1 cellular context compared by ENCODE assay signal in the genomic region with DNA sequence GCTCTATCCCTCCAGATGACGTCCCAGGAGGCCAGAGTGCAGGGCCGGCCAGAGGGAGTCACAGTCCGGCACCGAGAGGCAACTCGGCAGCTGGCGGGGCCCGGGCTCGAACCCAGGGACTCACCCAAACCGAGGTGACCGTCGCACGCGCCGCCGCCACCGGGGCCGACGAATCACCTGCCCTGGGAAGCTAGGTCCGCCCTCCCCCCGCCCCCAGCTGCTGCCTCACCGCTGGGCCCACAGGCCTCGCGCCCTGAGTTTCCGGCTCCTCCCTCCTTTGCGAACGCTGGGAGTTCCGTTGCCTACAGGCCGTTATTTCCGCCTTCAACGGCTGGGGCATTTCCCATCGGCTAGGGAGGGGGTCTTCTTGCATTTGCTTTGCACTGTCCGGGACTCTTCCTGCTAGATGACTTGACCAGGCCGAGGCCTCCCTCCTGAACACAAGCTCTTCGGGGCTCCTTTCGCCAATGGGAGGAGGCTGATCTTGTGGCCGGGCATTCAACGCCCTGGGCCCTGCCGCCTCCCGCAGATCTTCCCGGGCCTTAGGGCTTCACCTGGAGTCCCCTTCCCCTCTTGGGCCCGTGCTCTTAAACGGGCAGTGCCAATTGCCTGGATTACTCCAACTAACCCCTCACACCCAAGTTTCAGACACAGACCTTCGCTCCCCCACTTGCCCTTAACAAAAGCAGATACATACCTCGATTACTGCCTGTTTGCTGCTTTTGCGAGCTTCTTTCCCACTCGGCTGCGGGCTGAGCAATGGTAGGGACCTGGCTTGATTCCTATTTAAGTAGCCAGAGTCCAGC.
A peak's percentile ranks its signal among the peaks of the same experiment; 100 is the strongest.
TF ChIP-seq lines count a peak whose summit lies in the region.

A gene (minus strand): TSS at position 184 of the 806 bp plus-strand sequence. CDS start 4,674 bp downstream, outside the sequence.

TF ChIP-seq in K562, 482 proteins besides CTCF, POLR2A, EP300 and RAD21 (continued from another document):
- TF ChIP-seq, protein P1, sequence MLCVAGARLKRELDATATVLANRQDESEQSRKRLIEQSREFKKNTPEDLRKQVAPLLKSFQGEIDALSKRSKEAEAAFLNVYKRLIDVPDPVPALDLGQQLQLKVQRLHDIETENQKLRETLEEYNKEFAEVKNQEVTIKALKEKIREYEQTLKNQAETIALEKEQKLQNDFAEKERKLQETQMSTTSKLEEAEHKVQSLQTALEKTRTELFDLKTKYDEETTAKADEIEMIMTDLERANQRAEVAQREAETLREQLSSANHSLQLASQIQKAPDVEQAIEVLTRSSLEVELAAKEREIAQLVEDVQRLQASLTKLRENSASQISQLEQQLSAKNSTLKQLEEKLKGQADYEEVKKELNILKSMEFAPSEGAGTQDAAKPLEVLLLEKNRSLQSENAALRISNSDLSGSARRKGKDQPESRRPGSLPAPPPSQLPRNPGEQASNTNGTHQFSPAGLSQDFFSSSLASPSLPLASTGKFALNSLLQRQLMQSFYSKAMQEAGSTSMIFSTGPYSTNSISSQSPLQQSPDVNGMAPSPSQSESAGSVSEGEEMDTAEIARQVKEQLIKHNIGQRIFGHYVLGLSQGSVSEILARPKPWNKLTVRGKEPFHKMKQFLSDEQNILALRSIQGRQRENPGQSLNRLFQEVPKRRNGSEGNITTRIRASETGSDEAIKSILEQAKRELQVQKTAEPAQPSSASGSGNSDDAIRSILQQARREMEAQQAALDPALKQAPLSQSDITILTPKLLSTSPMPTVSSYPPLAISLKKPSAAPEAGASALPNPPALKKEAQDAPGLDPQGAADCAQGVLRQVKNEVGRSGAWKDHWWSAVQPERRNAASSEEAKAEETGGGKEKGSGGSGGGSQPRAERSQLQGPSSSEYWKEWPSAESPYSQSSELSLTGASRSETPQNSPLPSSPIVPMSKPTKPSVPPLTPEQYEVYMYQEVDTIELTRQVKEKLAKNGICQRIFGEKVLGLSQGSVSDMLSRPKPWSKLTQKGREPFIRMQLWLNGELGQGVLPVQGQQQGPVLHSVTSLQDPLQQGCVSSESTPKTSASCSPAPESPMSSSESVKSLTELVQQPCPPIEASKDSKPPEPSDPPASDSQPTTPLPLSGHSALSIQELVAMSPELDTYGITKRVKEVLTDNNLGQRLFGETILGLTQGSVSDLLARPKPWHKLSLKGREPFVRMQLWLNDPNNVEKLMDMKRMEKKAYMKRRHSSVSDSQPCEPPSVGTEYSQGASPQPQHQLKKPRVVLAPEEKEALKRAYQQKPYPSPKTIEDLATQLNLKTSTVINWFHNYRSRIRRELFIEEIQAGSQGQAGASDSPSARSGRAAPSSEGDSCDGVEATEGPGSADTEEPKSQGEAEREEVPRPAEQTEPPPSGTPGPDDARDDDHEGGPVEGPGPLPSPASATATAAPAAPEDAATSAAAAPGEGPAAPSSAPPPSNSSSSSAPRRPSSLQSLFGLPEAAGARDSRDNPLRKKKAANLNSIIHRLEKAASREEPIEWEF (CRISPR knock-in tag; IDR thresholded peaks at IDR 0.05), result no peak
- TF ChIP-seq ZC3H8 (IDR thresholded peaks at IDR 0.05) (peak; percentile 52; the same call in 1 of the 2 replicates), DPF2 (IDR thresholded peaks at IDR 0.05) (0 out of 2 replicates have a peak, but pooled peaks have one; percentile 29), PHF8 (IDR thresholded peaks at IDR 0.05; ENCODE audit: borderline replicate concordance, low read length) (peak; percentile 83), CBX2 (IDR thresholded peaks at IDR 0.05; ENCODE audit: insufficient read depth, low read length, poor library complexity, severe bottlenecking) (no peak), ATF1 (CRISPR knock-in tag; IDR thresholded peaks at IDR 0.05) (no peak; the same call in 1 of the 2 replicates), ATF1 (tag; IDR thresholded peaks at IDR 0.05) (peak; percentile 78), CBFA2T3 (IDR thresholded peaks at IDR 0.05) (peak; percentile 21; the same call in 1 of the 2 replicates), CCNT2 (IDR thresholded peaks at IDR 0.05; ENCODE audit: borderline replicate concordance, extremely low read depth, insufficient read length, low read depth, low read length) (peak; percentile 92), NEUROD1 (IDR thresholded peaks at IDR 0.05; ENCODE audit: borderline replicate concordance, low read depth, low read length, partially characterized antibody) (peak; percentile 82), KDM2B (CRISPR knock-in tag; IDR thresholded peaks at IDR 0.05) (0 out of 2 replicates have a peak, but pooled peaks have one; percentile 28), ZFPM2 (CRISPR knock-in tag; IDR thresholded peaks at IDR 0.05) (0 out of 2 replicates have a peak, but pooled peaks have one; percentile 11), NR2C1 (IDR thresholded peaks at IDR 0.05) (no peak), NR2C1 (tag; IDR thresholded peaks at IDR 0.05) (no peak), ZNF785 (CRISPR knock-in tag; IDR thresholded peaks at IDR 0.05) (no peak), EWSR1 (IDR thresholded peaks at IDR 0.05; ENCODE audit: borderline replicate concordance, low read depth, partially characterized antibody) (no peak), ZNF561 (CRISPR knock-in tag; conservative IDR thresholded peaks at IDR 0.05) (no peak), MIER1 (IDR thresholded peaks at IDR 0.05; ENCODE audit: low read depth) (no peak), HDAC8 (tag; IDR thresholded peaks at IDR 0.05) (peak; percentile 56; the same call in 1 of the 2 replicates), BRCA1 (IDR thresholded peaks at IDR 0.05) (no peak), BRCA1 (CRISPR knock-in tag; IDR thresholded peaks at IDR 0.05) (no peak), PHB2 (IDR thresholded peaks at IDR 0.05; ENCODE audit: low read depth) (no peak), MAZ (CRISPR knock-in tag; conservative IDR thresholded peaks at IDR 0.05 in 1 of 2, IDR thresholded peaks at IDR 0.05 in 1 of 2) (peak; percentile 90 to 95), KDM1A (IDR thresholded peaks at IDR 0.05) (no peak), KLF6 (CRISPR knock-in tag; IDR thresholded peaks at IDR 0.05; ENCODE audit: borderline replicate concordance) (no peak), BMI1 (IDR thresholded peaks at IDR 0.05; ENCODE audit: low read length) (no peak), PCBP2 (IDR thresholded peaks at IDR 0.05; ENCODE audit: low read depth, low read length, poor library complexity, severe bottlenecking) (no peak), HDAC2 (IDR thresholded peaks at IDR 0.05) (peak; percentile 15; the same call in 1 of the 2 replicates), SETDB1 (IDR thresholded peaks at IDR 0.05; ENCODE audit: low read length) (no peak)
- TF ChIP-seq, protein P2, sequence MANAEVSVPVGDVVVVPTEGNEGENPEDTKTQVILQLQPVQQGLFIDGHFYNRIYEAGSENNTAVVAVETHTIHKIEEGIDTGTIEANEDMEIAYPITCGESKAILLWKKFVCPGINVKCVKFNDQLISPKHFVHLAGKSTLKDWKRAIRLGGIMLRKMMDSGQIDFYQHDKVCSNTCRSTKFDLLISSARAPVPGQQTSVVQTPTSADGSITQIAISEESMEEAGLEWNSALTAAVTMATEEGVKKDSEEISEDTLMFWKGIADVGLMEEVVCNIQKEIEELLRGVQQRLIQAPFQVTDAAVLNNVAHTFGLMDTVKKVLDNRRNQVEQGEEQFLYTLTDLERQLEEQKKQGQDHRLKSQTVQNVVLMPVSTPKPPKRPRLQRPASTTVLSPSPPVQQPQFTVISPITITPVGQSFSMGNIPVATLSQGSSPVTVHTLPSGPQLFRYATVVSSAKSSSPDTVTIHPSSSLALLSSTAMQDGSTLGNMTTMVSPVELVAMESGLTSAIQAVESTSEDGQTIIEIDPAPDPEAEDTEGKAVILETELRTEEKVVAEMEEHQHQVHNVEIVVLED (CRISPR knock-in tag; IDR thresholded peaks at IDR 0.05), result no peak
- TF ChIP-seq, protein P3, sequence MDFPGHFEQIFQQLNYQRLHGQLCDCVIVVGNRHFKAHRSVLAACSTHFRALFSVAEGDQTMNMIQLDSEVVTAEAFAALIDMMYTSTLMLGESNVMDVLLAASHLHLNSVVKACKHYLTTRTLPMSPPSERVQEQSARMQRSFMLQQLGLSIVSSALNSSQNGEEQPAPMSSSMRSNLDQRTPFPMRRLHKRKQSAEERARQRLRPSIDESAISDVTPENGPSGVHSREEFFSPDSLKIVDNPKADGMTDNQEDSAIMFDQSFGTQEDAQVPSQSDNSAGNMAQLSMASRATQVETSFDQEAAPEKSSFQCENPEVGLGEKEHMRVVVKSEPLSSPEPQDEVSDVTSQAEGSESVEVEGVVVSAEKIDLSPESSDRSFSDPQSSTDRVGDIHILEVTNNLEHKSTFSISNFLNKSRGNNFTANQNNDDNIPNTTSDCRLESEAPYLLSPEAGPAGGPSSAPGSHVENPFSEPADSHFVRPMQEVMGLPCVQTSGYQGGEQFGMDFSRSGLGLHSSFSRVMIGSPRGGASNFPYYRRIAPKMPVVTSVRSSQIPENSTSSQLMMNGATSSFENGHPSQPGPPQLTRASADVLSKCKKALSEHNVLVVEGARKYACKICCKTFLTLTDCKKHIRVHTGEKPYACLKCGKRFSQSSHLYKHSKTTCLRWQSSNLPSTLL (IDR thresholded peaks at IDR 0.05), result no peak
- TF ChIP-seq, protein P4, sequence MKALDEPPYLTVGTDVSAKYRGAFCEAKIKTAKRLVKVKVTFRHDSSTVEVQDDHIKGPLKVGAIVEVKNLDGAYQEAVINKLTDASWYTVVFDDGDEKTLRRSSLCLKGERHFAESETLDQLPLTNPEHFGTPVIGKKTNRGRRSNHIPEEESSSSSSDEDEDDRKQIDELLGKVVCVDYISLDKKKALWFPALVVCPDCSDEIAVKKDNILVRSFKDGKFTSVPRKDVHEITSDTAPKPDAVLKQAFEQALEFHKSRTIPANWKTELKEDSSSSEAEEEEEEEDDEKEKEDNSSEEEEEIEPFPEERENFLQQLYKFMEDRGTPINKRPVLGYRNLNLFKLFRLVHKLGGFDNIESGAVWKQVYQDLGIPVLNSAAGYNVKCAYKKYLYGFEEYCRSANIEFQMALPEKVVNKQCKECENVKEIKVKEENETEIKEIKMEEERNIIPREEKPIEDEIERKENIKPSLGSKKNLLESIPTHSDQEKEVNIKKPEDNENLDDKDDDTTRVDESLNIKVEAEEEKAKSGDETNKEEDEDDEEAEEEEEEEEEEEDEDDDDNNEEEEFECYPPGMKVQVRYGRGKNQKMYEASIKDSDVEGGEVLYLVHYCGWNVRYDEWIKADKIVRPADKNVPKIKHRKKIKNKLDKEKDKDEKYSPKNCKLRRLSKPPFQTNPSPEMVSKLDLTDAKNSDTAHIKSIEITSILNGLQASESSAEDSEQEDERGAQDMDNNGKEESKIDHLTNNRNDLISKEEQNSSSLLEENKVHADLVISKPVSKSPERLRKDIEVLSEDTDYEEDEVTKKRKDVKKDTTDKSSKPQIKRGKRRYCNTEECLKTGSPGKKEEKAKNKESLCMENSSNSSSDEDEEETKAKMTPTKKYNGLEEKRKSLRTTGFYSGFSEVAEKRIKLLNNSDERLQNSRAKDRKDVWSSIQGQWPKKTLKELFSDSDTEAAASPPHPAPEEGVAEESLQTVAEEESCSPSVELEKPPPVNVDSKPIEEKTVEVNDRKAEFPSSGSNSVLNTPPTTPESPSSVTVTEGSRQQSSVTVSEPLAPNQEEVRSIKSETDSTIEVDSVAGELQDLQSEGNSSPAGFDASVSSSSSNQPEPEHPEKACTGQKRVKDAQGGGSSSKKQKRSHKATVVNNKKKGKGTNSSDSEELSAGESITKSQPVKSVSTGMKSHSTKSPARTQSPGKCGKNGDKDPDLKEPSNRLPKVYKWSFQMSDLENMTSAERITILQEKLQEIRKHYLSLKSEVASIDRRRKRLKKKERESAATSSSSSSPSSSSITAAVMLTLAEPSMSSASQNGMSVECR (CRISPR knock-in tag; IDR thresholded peaks at IDR 0.05), result 0 out of 2 replicates have a peak, but pooled peaks have one; percentile 61
- TF ChIP-seq, protein P5, sequence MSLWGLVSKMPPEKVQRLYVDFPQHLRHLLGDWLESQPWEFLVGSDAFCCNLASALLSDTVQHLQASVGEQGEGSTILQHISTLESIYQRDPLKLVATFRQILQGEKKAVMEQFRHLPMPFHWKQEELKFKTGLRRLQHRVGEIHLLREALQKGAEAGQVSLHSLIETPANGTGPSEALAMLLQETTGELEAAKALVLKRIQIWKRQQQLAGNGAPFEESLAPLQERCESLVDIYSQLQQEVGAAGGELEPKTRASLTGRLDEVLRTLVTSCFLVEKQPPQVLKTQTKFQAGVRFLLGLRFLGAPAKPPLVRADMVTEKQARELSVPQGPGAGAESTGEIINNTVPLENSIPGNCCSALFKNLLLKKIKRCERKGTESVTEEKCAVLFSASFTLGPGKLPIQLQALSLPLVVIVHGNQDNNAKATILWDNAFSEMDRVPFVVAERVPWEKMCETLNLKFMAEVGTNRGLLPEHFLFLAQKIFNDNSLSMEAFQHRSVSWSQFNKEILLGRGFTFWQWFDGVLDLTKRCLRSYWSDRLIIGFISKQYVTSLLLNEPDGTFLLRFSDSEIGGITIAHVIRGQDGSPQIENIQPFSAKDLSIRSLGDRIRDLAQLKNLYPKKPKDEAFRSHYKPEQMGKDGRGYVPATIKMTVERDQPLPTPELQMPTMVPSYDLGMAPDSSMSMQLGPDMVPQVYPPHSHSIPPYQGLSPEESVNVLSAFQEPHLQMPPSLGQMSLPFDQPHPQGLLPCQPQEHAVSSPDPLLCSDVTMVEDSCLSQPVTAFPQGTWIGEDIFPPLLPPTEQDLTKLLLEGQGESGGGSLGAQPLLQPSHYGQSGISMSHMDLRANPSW (CRISPR knock-in tag; IDR thresholded peaks at IDR 0.05), result no peak
- TF ChIP-seq, protein P6, sequence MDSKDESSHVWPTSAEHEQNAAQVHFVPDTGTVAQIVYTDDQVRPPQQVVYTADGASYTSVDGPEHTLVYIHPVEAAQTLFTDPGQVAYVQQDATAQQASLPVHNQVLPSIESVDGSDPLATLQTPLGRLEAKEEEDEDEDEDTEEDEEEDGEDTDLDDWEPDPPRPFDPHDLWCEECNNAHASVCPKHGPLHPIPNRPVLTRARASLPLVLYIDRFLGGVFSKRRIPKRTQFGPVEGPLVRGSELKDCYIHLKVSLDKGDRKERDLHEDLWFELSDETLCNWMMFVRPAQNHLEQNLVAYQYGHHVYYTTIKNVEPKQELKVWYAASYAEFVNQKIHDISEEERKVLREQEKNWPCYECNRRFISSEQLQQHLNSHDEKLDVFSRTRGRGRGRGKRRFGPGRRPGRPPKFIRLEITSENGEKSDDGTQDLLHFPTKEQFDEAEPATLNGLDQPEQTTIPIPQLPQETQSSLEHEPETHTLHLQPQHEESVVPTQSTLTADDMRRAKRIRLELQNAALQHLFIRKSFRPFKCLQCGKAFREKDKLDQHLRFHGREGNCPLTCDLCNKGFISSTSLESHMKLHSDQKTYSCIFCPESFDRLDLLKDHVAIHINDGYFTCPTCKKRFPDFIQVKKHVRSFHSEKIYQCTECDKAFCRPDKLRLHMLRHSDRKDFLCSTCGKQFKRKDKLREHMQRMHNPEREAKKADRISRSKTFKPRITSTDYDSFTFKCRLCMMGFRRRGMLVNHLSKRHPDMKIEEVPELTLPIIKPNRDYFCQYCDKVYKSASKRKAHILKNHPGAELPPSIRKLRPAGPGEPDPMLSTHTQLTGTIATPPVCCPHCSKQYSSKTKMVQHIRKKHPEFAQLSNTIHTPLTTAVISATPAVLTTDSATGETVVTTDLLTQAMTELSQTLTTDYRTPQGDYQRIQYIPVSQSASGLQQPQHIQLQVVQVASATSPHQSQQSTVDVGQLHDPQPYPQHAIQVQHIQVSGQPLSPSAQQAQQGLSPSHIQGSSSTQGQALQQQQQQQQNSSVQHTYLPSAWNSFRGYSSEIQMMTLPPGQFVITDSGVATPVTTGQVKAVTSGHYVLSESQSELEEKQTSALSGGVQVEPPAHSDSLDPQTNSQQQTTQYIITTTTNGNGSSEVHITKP (IDR thresholded peaks at IDR 0.05; ENCODE audit: partially characterized antibody), result peak; percentile 94
